In genomic region chr2:100257939-100258338, GRCh38 we compare ENCODE assay signal across 25 cellular contexts.
DNase-seq lines count a peak whose midpoint lies in the region; ATAC-seq and TF ChIP-seq lines count a peak whose summit lies in the region.
"Had no signal": no experiment of that assay in that cellular context is flagged by ENCODE, and none has a peak within 500 bp of the region (broad histone marks: within the 10 kb centered on the region; RNA-seq: fewer than 3 reads in every experiment).

No MANE protein-coding gene starts in this region.

- no peak for TF ChIP-seq EP300 in SK-N-SH (IDR thresholded peaks at IDR 0.05; ENCODE audit: borderline replicate concordance in 1 of 2, low read depth in 1 of 2, low read length in 1 of 2)

- no peaks in the 10 kb centered on the region for H4K20me1 ChIP-seq in SK-N-SH (ENCODE audit: insufficient read depth)
- H4K20me1 ChIP-seq: BLaER1 had no signal

- H3K27ac ChIP-seq in SK-N-SH (ENCODE audit: low read depth in 2 of 2, low read length in 1 of 2) (no peak overlapping the region), stomach smooth muscle (ENCODE audit: low read length) (no peak overlapping the region)
- no peak overlapping the region for H3K27ac ChIP-seq in CD4-positive, alpha-beta T cell (ENCODE audit: low read depth, low read length)
- H3K27ac ChIP-seq: 22Rv1, BLaER1, heart right ventricle had no signal

- H3K9me2 ChIP-seq in SK-N-SH, result no peaks in the 10 kb centered on the region

- H3K27ac Mint-ChIP-seq in chondrocyte (ENCODE audit: unreplicated experiment), result peak overlapping the region; percentile 80
- H3K27ac Mint-ChIP-seq in CD4-positive, alpha-beta T cell, result no peak overlapping the region
- H3K27ac Mint-ChIP-seq: activated CD4-positive, alpha-beta T cell treated with anti-CD3 and anti-CD28 coated beads, Interleukin-2, amount 10 ng/mL, durations not matched to agents 24 days and 14 days; activated naive CD8-positive, alpha-beta T cell treated with anti-CD3 and anti-CD28 coated beads, Interleukin-2, amount 50 U/mL, for 24 hours; endodermal cell; IgD-negative memory B cell had no signal

- 42% methylated on average over 9 of the region's 9 CpGs for WGBS in SK-N-SH (ENCODE audit: low lambda C conversion rate)

- intact Hi-C loops in CD4-positive, alpha-beta T cell (cut with DNase I, micrococcal nuclease), result no loop called here

- H3K4me3 Mint-ChIP-seq in chondrocyte (ENCODE audit: unreplicated experiment), result no peak overlapping the region
- H3K4me3 Mint-ChIP-seq in CD4-positive, alpha-beta T cell, result no peak overlapping the region
- H3K4me3 Mint-ChIP-seq: activated CD4-positive, alpha-beta T cell treated with anti-CD3 and anti-CD28 coated beads, Interleukin-2, amount 10 ng/mL, durations not matched to agents 24 days and 14 days; activated naive CD8-positive, alpha-beta T cell treated with anti-CD3 and anti-CD28 coated beads, Interleukin-2, amount 50 U/mL, for 24 hours; endodermal cell; IgD-negative memory B cell had no signal

- H3K27me3 Mint-ChIP-seq in chondrocyte (ENCODE audit: low read depth), result no peaks in the 10 kb centered on the region
- no peaks in the 10 kb centered on the region for H3K27me3 Mint-ChIP-seq in CD4-positive, alpha-beta T cell
- H3K27me3 Mint-ChIP-seq: activated CD4-positive, alpha-beta T cell treated with anti-CD3 and anti-CD28 coated beads, Interleukin-2, amount 10 ng/mL, durations not matched to agents 24 days and 14 days had no signal

- H3K4me2 ChIP-seq in SK-N-SH, result no peak overlapping the region
- H3K4me2 ChIP-seq: BLaER1 had no signal

- DNase-seq in NCI-H1694 treated with DMSO at 0.1 percent for 48 hours (lab: John Stamatoyannopoulos, UW), result peak; percentile 4
- no peak for DNase-seq in NCI-H1694 (lab: John Stamatoyannopoulos, UW)
- DNase-seq in SK-N-SH, result no peak
- no peak for DNase-seq in chondrocyte (ENCODE audit: low spot score)
- DNase-seq in SW 1271 (lab: John Stamatoyannopoulos, UW), result no peak
- DNase-seq in CD4-positive, alpha-beta T cell, result no peak
- DNase-seq: activated CD4-positive, alpha-beta T cell treated with anti-CD3 and anti-CD28 coated beads, Interleukin-2, amount 10 ng/mL, durations not matched to agents 24 days and 14 days; activated naive CD8-positive, alpha-beta T cell treated with anti-CD3 and anti-CD28 coated beads, Interleukin-2, amount 50 U/mL, for 24 hours; endodermal cell; GOT3; heart right ventricle; naive B cell; NCI-H2029 treated with DMSO at 0.1 percent for 48 hours; NCI-H446; stimulated activated CD4-positive, alpha-beta T cell treated with anti-CD3 and anti-CD28 coated beads, Interleukin-2, amount 100 ng/mL, for 24 hours; stimulated activated naive CD4-positive, alpha-beta T cell treated with Interleukin-2 at 50 U/mL for 16 hours; T-helper 1 cell; trophoblast cell had no signal

- TF ChIP-seq RAD21 in SK-N-SH (IDR thresholded peaks at IDR 0.05; ENCODE audit: low read length), result no peak

- H3K9me3 ChIP-seq in SK-N-SH, result no peaks in the 10 kb centered on the region
- no peaks in the 10 kb centered on the region for H3K9me3 ChIP-seq in stomach smooth muscle (ENCODE audit: control insufficient read depth in 2 of 2, low read length in 2 of 2)
- H3K9me3 ChIP-seq in CD4-positive, alpha-beta T cell (ENCODE audit: control insufficient read depth, low read length), result no peaks in the 10 kb centered on the region
- H3K9me3 ChIP-seq: BLaER1, heart right ventricle had no signal

- H3K79me2 ChIP-seq in SK-N-SH (ENCODE audit: insufficient read depth), result no peaks in the 10 kb centered on the region

- CTCF ChIA-PET in SK-N-SH (lab: Yijun Ruan, JAX), result interaction anchor here (1.2 to 12.0 kb wide), 3 partner anchors 10 to 699 kb away, joined by 3 to 467 read pairs (median 102); no protein-coding TSS in a partner anchor
- CTCF ChIA-PET in CD4-positive, alpha-beta T cell (lab: Charles Lee), result interaction anchor here (1.2 kb wide), 1 partner anchor 48 kb away, joined by 3 read pairs; no protein-coding TSS in a partner anchor

- peaks cover 0 to 9% of the 10 kb centered on the region in 2 experiments; a peak in 1 of 4 replicates for H3K4me1 ChIP-seq in SK-N-SH (ENCODE audit: control insufficient read depth in 1 of 2, insufficient read depth in 2 of 2, low read depth in 1 of 2, low read length in 1 of 2)
- peaks cover 14% of the 10 kb centered on the region for H3K4me1 ChIP-seq in stomach smooth muscle (ENCODE audit: control insufficient read depth, insufficient read depth, low read length)

- peaks cover 21% of the 10 kb centered on the region for H3K4me1 Mint-ChIP-seq in chondrocyte (ENCODE audit: low read depth)
- no peaks in the 10 kb centered on the region for H3K4me1 Mint-ChIP-seq in CD4-positive, alpha-beta T cell (ENCODE audit: low read depth)
- H3K4me1 Mint-ChIP-seq: endodermal cell had no signal

- no peak overlapping the region for H2AFZ ChIP-seq in SK-N-SH (ENCODE audit: low read depth)

- TF ChIP-seq CTCF in SK-N-SH (IDR thresholded peaks at IDR 0.05), result no peak
- no peak for TF ChIP-seq CTCF in chondrocyte (IDR thresholded peaks at IDR 0.05)
- no peak for TF ChIP-seq CTCF in CD4-positive, alpha-beta T cell (IDR thresholded peaks at IDR 0.05)

- H3K36me3 ChIP-seq in SK-N-SH (replicated peaks in 1 of 2; ENCODE audit: control insufficient read depth in 1 of 2, insufficient read depth in 2 of 2, low read length in 1 of 2) (no peaks in the 10 kb centered on the region), stomach smooth muscle (ENCODE audit: control insufficient read depth in 2 of 2, insufficient read depth in 2 of 2, low read length in 2 of 2) (no peaks in the 10 kb centered on the region)
- H3K36me3 ChIP-seq: BLaER1, heart right ventricle had no signal

- no peak for ATAC-seq in GM21737 (IDR thresholded peaks at IDR 0.05; ENCODE audit: unreplicated experiment)
- no peak for ATAC-seq in CD4-positive, alpha-beta T cell (ENCODE audit: poor library complexity)
- ATAC-seq: activated naive CD8-positive, alpha-beta T cell treated with anti-CD3 and anti-CD28 coated beads, Interleukin-2, amount 50 U/mL, for 24 hours; sciatic nerve had no signal

- no peaks in the 10 kb centered on the region for H3F3A ChIP-seq in SK-N-SH (replicated peaks; ENCODE audit: insufficient read depth)

- POLR2A ChIA-PET in SK-N-SH (lab: Yijun Ruan, JAX), result no interaction called here
- POLR2A ChIA-PET in CD4-positive, alpha-beta T cell (lab: Charles Lee), result no interaction called here

- no peak overlapping the region for H3K4me3 ChIP-seq in SK-N-SH (ENCODE audit: low read depth in 2 of 2, low read length in 1 of 2)
- H3K4me3 ChIP-seq in stomach smooth muscle (ENCODE audit: low read length in 2 of 2), result peak overlapping the region; percentile 29 to 35
- H3K4me3 ChIP-seq: BLaER1, lung had no signal

- H3K36me3 Mint-ChIP-seq in chondrocyte (ENCODE audit: low read depth), result no peaks in the 10 kb centered on the region
- no peaks in the 10 kb centered on the region for H3K36me3 Mint-ChIP-seq in CD4-positive, alpha-beta T cell (ENCODE audit: low read depth)
- H3K36me3 Mint-ChIP-seq: IgD-negative memory B cell, naive B cell had no signal

- H3K9ac ChIP-seq in SK-N-SH (no peak overlapping the region), stomach smooth muscle (ENCODE audit: low read length in 2 of 2) (no peak overlapping the region)
- H3K9ac ChIP-seq: BLaER1 had no signal

- no peaks in the 10 kb centered on the region for H3K9me3 Mint-ChIP-seq in chondrocyte (ENCODE audit: low read depth)
- no peaks in the 10 kb centered on the region for H3K9me3 Mint-ChIP-seq in CD4-positive, alpha-beta T cell
- H3K9me3 Mint-ChIP-seq: activated CD4-positive, alpha-beta T cell treated with anti-CD3 and anti-CD28 coated beads, Interleukin-2, amount 10 ng/mL, durations not matched to agents 24 days and 14 days; activated naive CD8-positive, alpha-beta T cell treated with anti-CD3 and anti-CD28 coated beads, Interleukin-2, amount 50 U/mL, for 24 hours; endodermal cell; IgD-negative memory B cell had no signal

- H3K27me3 ChIP-seq in SK-N-SH (ENCODE audit: insufficient read depth), result no peaks in the 10 kb centered on the region
- H3K27me3 ChIP-seq in stomach smooth muscle (ENCODE audit: control insufficient read depth in 1 of 2, insufficient read depth in 2 of 2, low read length in 2 of 2), result no peaks in the 10 kb centered on the region
- H3K27me3 ChIP-seq in CD4-positive, alpha-beta T cell (ENCODE audit: control insufficient read depth, insufficient read depth, low read length), result no peaks in the 10 kb centered on the region
- H3K27me3 ChIP-seq: BLaER1 had no signal

TF ChIP-seq in SK-N-SH, 30 proteins besides CTCF, POLR2A, EP300 and RAD21:
- TF ChIP-seq ELF1 (IDR thresholded peaks at IDR 0.05) (no peak), FOSL2 (IDR thresholded peaks at IDR 0.05; ENCODE audit: borderline replicate concordance, low read depth) (peak; percentile 14; the same call in 1 of the 2 replicates)

Comparison
In these comparisons a context has a peak if more than half of its experiments do, and no peak if none do; other contexts are left out.
1. H3K4me3 ChIP-seq: peak in stomach smooth muscle (2 of 2); none in SK-N-SH (0 of 2).